20 cellular contexts compared by ENCODE assay signal in the genomic region with DNA sequence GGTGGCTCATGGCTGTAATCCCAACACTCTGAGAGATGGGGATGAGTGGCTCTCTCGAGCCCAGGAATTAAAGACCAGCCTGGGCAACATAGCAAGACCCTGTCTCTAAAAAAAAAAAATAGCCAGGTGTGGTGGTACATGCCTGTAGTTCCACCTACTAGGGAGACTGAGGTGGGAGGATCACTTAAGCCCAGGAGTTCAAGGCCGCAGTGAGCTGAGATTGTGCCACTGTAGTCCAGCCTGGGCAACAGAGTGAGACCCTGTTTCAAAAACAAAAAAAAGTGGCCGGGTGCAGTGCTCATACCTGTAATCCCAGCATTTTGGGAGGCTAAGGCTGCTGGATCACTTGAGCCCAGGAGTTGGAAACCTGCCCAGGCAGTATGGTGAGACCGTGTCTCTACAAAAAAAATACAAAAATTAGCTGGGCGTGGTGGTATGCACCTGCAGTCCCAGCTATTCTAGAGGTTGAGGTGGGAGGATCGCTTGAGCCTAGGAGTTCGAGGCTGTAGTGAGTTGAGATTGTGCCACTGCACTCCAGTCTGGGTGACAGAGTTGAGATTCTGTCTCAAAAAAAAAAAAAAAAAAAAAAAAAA. TPM values are rescaled to one million over a fixed set of nuclear protein-coding genes. Genes with fewer than 3 reads are reported as not detected.
DNase-seq lines count a peak whose midpoint lies in the region; ATAC-seq, FAIRE-seq and TF ChIP-seq lines count a peak whose summit lies in the region.
"Had no signal": no experiment of that assay in that cellular context is flagged by ENCODE, and none has a peak within 500 bp of the region (broad histone marks: within the 10 kb centered on the region; RNA-seq: fewer than 3 reads in every experiment).

No MANE protein-coding gene starts in this region.

- no peak overlapping the region for H3K4me3 ChIP-seq in H1 (ENCODE audit: extremely low read depth in 1 of 4, insufficient read depth in 2 of 4, low read depth in 3 of 4, low read length in 4 of 4)
- H3K4me3 ChIP-seq: sigmoid colon, suprapubic skin had no signal

- no peak overlapping the region for H3K18ac ChIP-seq in H1 (ENCODE audit: extremely low read depth, low read length)

- H3K27ac ChIP-seq in VCaP: peak overlapping the region; percentile 98
- H3K27ac ChIP-seq in H1 (ENCODE audit: low read depth, low read length): no peak overlapping the region
- H3K27ac ChIP-seq: sigmoid colon, suprapubic skin, WERI-Rb-1 had no signal

- peak overlapping the region; percentile 97 for H3K4me3 Mint-ChIP-seq in stimulated activated naive CD8-positive, alpha-beta T cell treated with anti-CD3 and anti-CD28 coated beads, Interleukin-15, Interleukin-2, amounts not matched to agents 100 ng/mL and 50 ng/mL, for 24 hours

- no peak overlapping the region for H2BK120ac ChIP-seq in H1 (replicated peaks; ENCODE audit: low read depth, low read length)

- no peak overlapping the region for H3K23ac ChIP-seq in H1 (ENCODE audit: insufficient read length)

- H2AFZ ChIP-seq in H1 (ENCODE audit: low read length): no peak overlapping the region

- FAIRE-seq in H1 (lab: Jason Lieb, UNC): no peak
- FAIRE-seq: GM19239, RCC 7860 had no signal

- H3K36me3 Mint-ChIP-seq in stimulated activated naive CD8-positive, alpha-beta T cell treated with anti-CD3 and anti-CD28 coated beads, Interleukin-15, Interleukin-2, amounts not matched to agents 100 ng/mL and 50 ng/mL, for 24 hours (ENCODE audit: low read depth): peaks cover 27% of the 10 kb centered on the region

- H3K14ac ChIP-seq in H1 (ENCODE audit: insufficient read length): no peak overlapping the region

- H3K27me3 Mint-ChIP-seq in stimulated activated naive CD8-positive, alpha-beta T cell treated with anti-CD3 and anti-CD28 coated beads, Interleukin-15, Interleukin-2, amounts not matched to agents 100 ng/mL and 50 ng/mL, for 24 hours: no peaks in the 10 kb centered on the region

- peaks cover 3% of the 10 kb centered on the region; the same call in 1 of the 2 replicates for H3K23me2 ChIP-seq in H1 (ENCODE audit: low read depth, low read length)

- H2BK12ac ChIP-seq in H1 (ENCODE audit: low read depth, low read length): no peak overlapping the region

- H4K8ac ChIP-seq in H1 (ENCODE audit: extremely low read depth, insufficient read depth, low read length): no peak overlapping the region

- peaks cover 94% of the 10 kb centered on the region for H3K4me1 Mint-ChIP-seq in stimulated activated naive CD8-positive, alpha-beta T cell treated with anti-CD3 and anti-CD28 coated beads, Interleukin-15, Interleukin-2, amounts not matched to agents 100 ng/mL and 50 ng/mL, for 24 hours (ENCODE audit: low read depth)

- H3K4me2 ChIP-seq in H1 (ENCODE audit: insufficient read depth in 1 of 2, low read depth in 2 of 2, low read length in 2 of 2): no peak overlapping the region

- no peak for TF ChIP-seq RAD21 in H1 (IDR thresholded peaks at IDR 0.05 in 1 of 2, conservative IDR thresholded peaks at IDR 0.05 in 1 of 2; ENCODE audit: low read depth in 2 of 2, low read length in 2 of 2)

- no peak overlapping the region for H2BK5ac ChIP-seq in H1 (ENCODE audit: low read depth, low read length)

- H4K5ac ChIP-seq in H1 (ENCODE audit: insufficient read length, low read depth, low read length): no peak overlapping the region

- POLR2A ChIA-PET in H1 (lab: Charles Lee; ENCODE audit: partially characterized antibody): interaction anchor here (0.6 to 4.0 kb wide), 11 partner anchors 8 to 62 kb away, joined by 3 to 25 read pairs (median 8); partner anchors contain the start of genes KIF22 and ZG16

- no peak for DNase-seq in stimulated activated naive CD8-positive, alpha-beta T cell treated with anti-CD3 and anti-CD28 coated beads, Interleukin-15, Interleukin-2, amounts not matched to agents 100 U/mL and 50 U/mL, for 24 hours
- DNase-seq in H1 (ENCODE audit: low read depth in 1 of 2, low spot score in 2 of 2) (no peak), H4 (ENCODE audit: low spot score) (no peak), GM03348 (ENCODE audit: low spot score) (no peak)
- DNase-seq: central memory CD4-positive, alpha-beta T cell; DMS153; left colon; MM.1S; NCI-H2029; NCI-H748 treated with DMSO at 0.1 percent for 48 hours; sigmoid colon; stimulated activated CD4-positive, alpha-beta T cell treated with anti-CD3 and anti-CD28 coated beads, Interleukin-2, amount 100 ng/mL, for 24 hours; WERI-Rb-1 had no signal

- H4K91ac ChIP-seq in H1 (replicated peaks; ENCODE audit: insufficient read length, low read length): no peak overlapping the region

- no peak for ATAC-seq in stimulated activated naive CD8-positive, alpha-beta T cell treated with anti-CD3 and anti-CD28 coated beads, Interleukin-15, Interleukin-2, amounts not matched to agents 100 U/mL and 50 U/mL, for 24 hours
- ATAC-seq in HG02973 (IDR thresholded peaks at IDR 0.05; ENCODE audit: unreplicated experiment): no peak
- ATAC-seq: left colon had no signal

- H3K4me1 ChIP-seq in H1 (replicated peaks in 1 of 4; ENCODE audit: control insufficient read depth in 3 of 4, insufficient read depth in 4 of 4, low read length in 3 of 4): peaks cover 0 to 4% (median 2%) of the 10 kb centered on the region in 4 experiments; a peak in 4 of 7 replicates
- H3K4me1 ChIP-seq: sigmoid colon, suprapubic skin had no signal

- no peak overlapping the region for H2BK15ac ChIP-seq in H1 (ENCODE audit: low read length)

- H3K4ac ChIP-seq in H1 (replicated peaks; ENCODE audit: insufficient read length, low read depth, low read length): no peak overlapping the region

- no peaks in the 10 kb centered on the region for H3K79me2 ChIP-seq in H1 (ENCODE audit: control insufficient read depth in 1 of 2, insufficient read depth in 2 of 2, low read length in 2 of 2)

- H3K9me3 Mint-ChIP-seq in stimulated activated naive CD8-positive, alpha-beta T cell treated with anti-CD3 and anti-CD28 coated beads, Interleukin-15, Interleukin-2, amounts not matched to agents 100 ng/mL and 50 ng/mL, for 24 hours: no peaks in the 10 kb centered on the region

- peaks cover 0 to 5% (median under 1%) of the 10 kb centered on the region in 4 experiments; a peak in 4 of 8 replicates for H3K36me3 ChIP-seq in H1 (ENCODE audit: control insufficient read depth in 2 of 4, insufficient read depth in 4 of 4, low read length in 3 of 4)
- H3K36me3 ChIP-seq: sigmoid colon, suprapubic skin, WERI-Rb-1 had no signal

- no peak overlapping the region for H3K56ac ChIP-seq in H1 (replicated peaks; ENCODE audit: insufficient read length, low read depth, low read length)

- no peak for TF ChIP-seq CTCF in VCaP (conservative IDR thresholded peaks at IDR 0.05)
- no peak for TF ChIP-seq CTCF in H1 (IDR thresholded peaks at IDR 0.05; ENCODE audit: control extremely low read depth in 1 of 3, insufficient read depth in 1 of 3, low read depth in 1 of 3, low read length in 3 of 3)

- no peaks in the 10 kb centered on the region for H3K27me3 ChIP-seq in H1 (replicated peaks in 1 of 4; ENCODE audit: control insufficient read depth in 3 of 4, extremely low read depth in 1 of 4, insufficient read depth in 3 of 4, low read length in 3 of 4)
- H3K27me3 ChIP-seq: suprapubic skin had no signal

- 0 out of 2 replicates have a peak, but pooled peaks cover 2% of the 10 kb centered on the region for H3K79me1 ChIP-seq in H1 (ENCODE audit: low read depth, low read length)

- 86% methylated on average over 7 of the region's 7 CpGs; no CpG with 5 or more reads in 1 of the 2 experiments for WGBS in H1 (ENCODE audit: extremely low coverage in 1 of 2, insufficient coverage in 1 of 2, insufficient read length in 1 of 2, insufficient replicate concordance in 2 of 2, low coverage in 1 of 2, low lambda C conversion rate in 2 of 2, missing lambda C conversion rate in 1 of 2), 2 experiments

- peak overlapping the region; percentile 63 for H3K27ac Mint-ChIP-seq in stimulated activated naive CD8-positive, alpha-beta T cell treated with anti-CD3 and anti-CD28 coated beads, Interleukin-15, Interleukin-2, amounts not matched to agents 100 ng/mL and 50 ng/mL, for 24 hours

- no peak overlapping the region for H2AK5ac ChIP-seq in H1 (ENCODE audit: low read depth, low read length)

- H3K9me3 ChIP-seq in H1 (ENCODE audit: insufficient read depth in 2 of 2, low read depth in 1 of 2, low read length in 1 of 2): 0 out of 4 replicates have a peak, but pooled peaks cover 0 to 1% of the 10 kb centered on the region in 2 experiments
- H3K9me3 ChIP-seq: sigmoid colon, suprapubic skin had no signal

- H4K20me1 ChIP-seq in H1 (replicated peaks in 1 of 2; ENCODE audit: control insufficient read depth in 1 of 2, insufficient read depth in 2 of 2, low read length in 2 of 2): peaks cover 12 to 21% of the 10 kb centered on the region in 2 experiments

- CTCF ChIA-PET in H1 (lab: Charles Lee; ENCODE audit: partially characterized antibody): interaction anchor here (1.2 kb wide), 1 partner anchor 43 kb away, joined by 3 read pairs; no protein-coding TSS in a partner anchor

- TF ChIP-seq POLR2A in H1 (IDR thresholded peaks at IDR 0.05; ENCODE audit: control extremely low read depth in 1 of 2, low read depth in 2 of 2, low read length in 2 of 2): no peak; a peak in 1 of 3 replicates

- H3K9ac ChIP-seq in H1 (replicated peaks in 1 of 4; ENCODE audit: extremely low read depth in 1 of 4, low read depth in 3 of 4, low read length in 3 of 4): no peak overlapping the region

- TF ChIP-seq EP300 in H1 (IDR thresholded peaks at IDR 0.05; ENCODE audit: borderline replicate concordance in 1 of 2, low read depth in 2 of 2, low read length in 2 of 2): no peak

- H2BK20ac ChIP-seq in H1 (ENCODE audit: low read length): no peak overlapping the region

RNA-seq across cellular contexts. Expression of gene C16orf54, which starts 3.0 kb away (rescaled TPM):
- not detected in 2 replicates for total RNA-seq in H1 (2021; fragmentation: NEBNext Ultra II Directional; extraction: Animal tissue kit (Norgen Biotek cat#: 25700))
- not detected in 2 replicates for polyA plus RNA-seq in H1 (2011; rRNA removed)
- not detected for polyA plus RNA-seq in H1 (2011; cell fraction: cytosol; rRNA removed)
- polyA plus RNA-seq in H1 (2011; cell fraction: nucleus; rRNA removed): not detected
- 4.4 to 8.4 TPM (median 5.1 TPM) in 4 replicates for polyA plus RNA-seq in H1 (2012, experiment 1 of 2)
- polyA plus RNA-seq in H1 (2012, experiment 2 of 2): 2.9 TPM
- not detected for polyA plus RNA-seq in H1 (2013, experiment 1 of 2)
- polyA plus RNA-seq in H1 (2013, experiment 2 of 2): not detected
- not detected in 2 replicates for polyA minus RNA-seq in H1 (2011; rRNA and poly(A)+ RNA removed)
- not detected for polyA minus RNA-seq in H1 (2011; cell fraction: cytosol; rRNA and poly(A)+ RNA removed)
- polyA minus RNA-seq in H1 (2011; cell fraction: nucleus; rRNA and poly(A)+ RNA removed): not detected
- total RNA-seq in H4 (2014; rRNA removed; shearing (Covaris generic)): 3.5 and 4.6 TPM in 2 replicates

RNA-seq across cellular contexts. Expression of gene ZG16, which starts 35.3 kb away (rescaled TPM):
- total RNA-seq in H1 (2021; fragmentation: NEBNext Ultra II Directional; extraction: Animal tissue kit (Norgen Biotek cat#: 25700)): not detected in 2 replicates
- not detected in 2 replicates for polyA plus RNA-seq in H1 (2011; rRNA removed)
- not detected for polyA plus RNA-seq in H1 (2011; cell fraction: cytosol; rRNA removed)
- polyA plus RNA-seq in H1 (2011; cell fraction: nucleus; rRNA removed): not detected
- not detected in 4 replicates for polyA plus RNA-seq in H1 (2012, experiment 1 of 2)
- not detected for polyA plus RNA-seq in H1 (2012, experiment 2 of 2)
- not detected for polyA plus RNA-seq in H1 (2013, experiment 1 of 2)
- not detected for polyA plus RNA-seq in H1 (2013, experiment 2 of 2)
- polyA minus RNA-seq in H1 (2011; rRNA and poly(A)+ RNA removed): 0.09 TPM in 1 of 2 replicates, not detected in the other
- not detected for polyA minus RNA-seq in H1 (2011; cell fraction: cytosol; rRNA and poly(A)+ RNA removed)
- polyA minus RNA-seq in H1 (2011; cell fraction: nucleus; rRNA and poly(A)+ RNA removed): not detected
- not detected in 2 replicates for total RNA-seq in H4 (2014; rRNA removed; shearing (Covaris generic))
- total RNA-seq: omental fat pad had no signal

RNA-seq across cellular contexts. Expression of gene KIF22, which starts 47.8 kb away (rescaled TPM):
- total RNA-seq in H1 (2021; fragmentation: NEBNext Ultra II Directional; extraction: Animal tissue kit (Norgen Biotek cat#: 25700)): 142 and 145 TPM in 2 replicates
- polyA plus RNA-seq in H1 (2011; rRNA removed): 139 and 161 TPM in 2 replicates
- 178 TPM for polyA plus RNA-seq in H1 (2011; cell fraction: cytosol; rRNA removed)
- 343 TPM for polyA plus RNA-seq in H1 (2011; cell fraction: nucleus; rRNA removed)
- 136 to 146 TPM (median 138 TPM) in 4 replicates for polyA plus RNA-seq in H1 (2012, experiment 1 of 2)
- polyA plus RNA-seq in H1 (2012, experiment 2 of 2): 121 TPM
- polyA plus RNA-seq in H1 (2013, experiment 1 of 2): 91.3 TPM
- polyA plus RNA-seq in H1 (2013, experiment 2 of 2): 83.2 TPM
- 234 and 269 TPM in 2 replicates for polyA minus RNA-seq in H1 (2011; rRNA and poly(A)+ RNA removed)
- polyA minus RNA-seq in H1 (2011; cell fraction: cytosol; rRNA and poly(A)+ RNA removed): 97.8 TPM
- polyA minus RNA-seq in H1 (2011; cell fraction: nucleus; rRNA and poly(A)+ RNA removed): 174 TPM
- 60.9 and 72.7 TPM in 2 replicates for total RNA-seq in H4 (2014; rRNA removed; shearing (Covaris generic))
